In genomic region chr2:47697000-47697601, GRCh38 we compare ENCODE assay signal across 14 cellular contexts.
A peak's percentile ranks its signal among the peaks of the same experiment; 100 is the strongest.
DNase-seq lines count a peak whose midpoint lies in the region; ATAC-seq, FAIRE-seq and TF ChIP-seq lines count a peak whose summit lies in the region.
"Had no signal": no experiment of that assay in that cellular context is flagged by ENCODE, and none has a peak within 500 bp of the region (broad histone marks: within the 10 kb centered on the region; RNA-seq: fewer than 3 reads in every experiment).

No MANE protein-coding gene starts in this region.

- no peak for DNase-seq in naive B cell
- no peak for DNase-seq in T-cell
- no peak for DNase-seq in NCI-H1092 (lab: John Stamatoyannopoulos, UW)
- no peak for DNase-seq in DMS153 treated with DMSO at 0.1 percent for 48 hours (lab: John Stamatoyannopoulos, UW; ENCODE audit: unreplicated experiment)
- DNase-seq in pancreas: no peak
- DNase-seq: activated CD4-positive, alpha-beta T cell treated with anti-CD3 and anti-CD28 coated beads, Interleukin-2, amount 50 U/mL, for 1 hour; Caco-2; effector memory CD8-positive, alpha-beta T cell; NCI-H2081; nephron progenitor cell had no signal

- CTCF ChIA-PET in T-cell (lab: Charles Lee): no interaction called here

- ATAC-seq in GM19035 (IDR thresholded peaks at IDR 0.05; ENCODE audit: unreplicated experiment) (peak; percentile 86), HG02588 (IDR thresholded peaks at IDR 0.05; ENCODE audit: unreplicated experiment) (peak; percentile 77), HG03442 (IDR thresholded peaks at IDR 0.05; ENCODE audit: unreplicated experiment) (peak; percentile 81), naive B cell (ENCODE audit: low read depth in 2 of 2) (peak; percentile 33 to 49), T-cell (replicated peaks in 1 of 4) (no peak), pancreas (no peak)
- ATAC-seq: effector memory CD8-positive, alpha-beta T cell; HepG2 had no signal

- H3K27ac Mint-ChIP-seq in naive B cell: peak overlapping the region in 4 of 6 donors; percentile 59 to 86 (median 74)
- no peak overlapping the region for H3K27ac Mint-ChIP-seq in T-cell
- H3K27ac Mint-ChIP-seq: effector memory CD8-positive, alpha-beta T cell; nephron progenitor cell had no signal

- FAIRE-seq in pancreas (lab: Jason Lieb, UNC): no peak
- FAIRE-seq: HepG2 had no signal

- TF ChIP-seq CTCF in pancreas (IDR thresholded peaks at IDR 0.05): no peak

- H3K4me3 ChIP-seq in pancreas: no peak overlapping the region

- H3K36me3 ChIP-seq in pancreas: no peaks in the 10 kb centered on the region

- 60 to 65% methylated on average over 12 of the region's 12 CpGs for WGBS in pancreas, 2 donors

- no peaks in the 10 kb centered on the region for H3K9me3 ChIP-seq in pancreas
- H3K9me3 ChIP-seq: Caco-2 had no signal

- intact Hi-C loops in pancreas (cut with DNase I): no loop called here

- H3K4me3 Mint-ChIP-seq in naive B cell: peak overlapping the region in 4 of 8 donors; percentile 35 to 61 (median 40)
- H3K4me3 Mint-ChIP-seq in T-cell: no peak overlapping the region
- H3K4me3 Mint-ChIP-seq: effector memory CD8-positive, alpha-beta T cell; nephron progenitor cell had no signal

- H3K9me3 Mint-ChIP-seq in naive B cell (peaks cover 0 to 5% (median 0%) of the 10 kb centered on the region in 7 donors), T-cell (no peaks in the 10 kb centered on the region)
- H3K9me3 Mint-ChIP-seq: effector memory CD8-positive, alpha-beta T cell had no signal

- no peaks in the 10 kb centered on the region for H3K4me1 ChIP-seq in pancreas

- H3K27me3 ChIP-seq in pancreas: no peaks in the 10 kb centered on the region

- no peaks in the 10 kb centered on the region for H3K27me3 Mint-ChIP-seq in naive B cell
- peaks cover 9 to 14% of the 10 kb centered on the region in 2 donors for H3K27me3 Mint-ChIP-seq in T-cell

- H3K4me1 Mint-ChIP-seq in naive B cell (peaks cover 34 to 64% (median 56%) of the 10 kb centered on the region in 3 donors), T-cell (no peaks in the 10 kb centered on the region)

- POLR2A ChIA-PET in T-cell (lab: Charles Lee): no interaction called here

- no peak overlapping the region for H3K27ac ChIP-seq in pancreas

- no peaks in the 10 kb centered on the region for H3K36me3 Mint-ChIP-seq in naive B cell
- H3K36me3 Mint-ChIP-seq in T-cell: no peaks in the 10 kb centered on the region

Comparison
In these comparisons a context has a peak if more than half of its experiments do, and no peak if none do; other contexts are left out.
1. ATAC-seq: peak in GM19035 (single experiment), HG02588 (single experiment), HG03442 (single experiment) and naive B cell (2 of 2); none in T-cell (0 of 4) and pancreas (0 of 4).
2. H3K27ac Mint-ChIP-seq: peak in naive B cell (4 of 6); none in T-cell (0 of 2).